In the genomic region with DNA sequence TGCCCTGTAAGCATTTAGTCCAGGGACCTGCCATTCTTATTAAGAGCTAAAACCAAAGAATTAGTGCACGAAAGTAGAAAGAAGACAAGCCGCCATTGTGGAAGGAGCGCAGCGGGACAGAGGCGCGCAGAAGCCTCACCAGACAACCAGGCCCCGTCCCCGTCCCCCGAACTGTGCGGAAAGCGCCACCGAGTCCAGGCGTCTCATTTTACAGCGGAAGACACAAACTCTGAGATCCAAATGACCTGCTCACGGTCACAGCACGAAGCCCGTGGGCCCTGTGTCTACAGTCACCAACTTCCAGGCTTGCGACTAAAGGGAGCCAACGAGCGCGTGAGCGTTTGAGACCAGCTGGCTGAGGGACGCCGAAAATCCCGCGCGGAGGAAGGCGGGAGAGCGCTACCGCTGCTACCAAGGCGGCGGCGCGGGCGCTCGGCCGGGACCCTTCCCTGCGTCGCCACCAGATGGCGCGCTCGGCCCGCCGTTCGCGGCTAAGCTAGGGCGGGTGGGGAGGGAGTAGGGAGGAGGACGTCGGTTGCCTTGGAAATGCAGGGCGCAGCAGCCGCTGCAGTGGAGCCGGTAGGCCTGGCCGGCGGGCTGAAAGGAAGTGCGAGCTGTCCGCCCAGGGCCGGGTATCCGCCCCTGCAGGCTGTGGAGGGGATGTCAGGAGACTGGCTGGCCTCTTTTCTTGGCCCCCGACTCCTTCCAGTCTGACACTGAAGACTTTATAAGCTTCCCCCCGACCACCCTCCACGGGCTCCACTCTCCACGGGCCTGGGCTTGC, we compare ENCODE assay signal across 8 cellular contexts. TPM values are rescaled to one million over a fixed set of nuclear protein-coding genes. Genes with fewer than 3 reads are reported as not detected.
A peak's percentile ranks its signal among the peaks of the same experiment; 100 is the strongest.
DNase-seq lines count a peak whose midpoint lies in the region; ATAC-seq and TF ChIP-seq lines count a peak whose summit lies in the region.

No MANE protein-coding gene starts in this region.

- no peaks in the 10 kb centered on the region for H4K20me1 ChIP-seq in mammary epithelial cell (ENCODE audit: insufficient read depth, low read length)

- H3K27ac ChIP-seq in AG04450 (ENCODE audit: low read depth, low read length) (peak overlapping the region; percentile 70), VCaP (peak overlapping the region; percentile 91), mammary epithelial cell (ENCODE audit: insufficient read depth, low read depth, low read length) (peak overlapping the region; percentile 8)

- no TSS peak for BruUV-seq in mammary epithelial cell (replicated peaks; lab: Mats Ljungman, UMichigan)

- dilution Hi-C loops in mammary epithelial cell (cut with HindIII; ENCODE audit: low sequenced_read_pairs), result no loop called here

- POLR2A ChIA-PET in AG04450 (lab: Yijun Ruan, JAX), result interaction anchor here (0.6 to 1.3 kb wide), 6 partner anchors 84 to 390 kb away, joined by 3 to 7 read pairs (median 3); partner anchors contain the start of gene CCDC89

- H3K27me3 ChIP-seq in AG04450 (ENCODE audit: control insufficient read depth, insufficient read depth, low read length) (no peaks in the 10 kb centered on the region), mammary epithelial cell (ENCODE audit: insufficient read depth, low read length) (no peaks in the 10 kb centered on the region)

- peaks cover 10% of the 10 kb centered on the region for H3K4me1 ChIP-seq in mammary epithelial cell (ENCODE audit: insufficient read depth, low read length)

- ATAC-seq in GM18873 (IDR thresholded peaks at IDR 0.05; ENCODE audit: low FRiP score, unreplicated experiment) (peak; percentile 100), HG03135 (IDR thresholded peaks at IDR 0.05; ENCODE audit: unreplicated experiment) (peak; percentile 100)

- peak overlapping the region; percentile 91 to 97 (median 94) for H3K27ac Mint-ChIP-seq in immature natural killer cell

- in situ Hi-C loops in mammary epithelial cell (cut with MboI; ENCODE audit: low sequenced_read_pairs in 2 of 2), result no loop called here

- peak overlapping the region; percentile 89 to 95 (median 91) for H3K4me3 Mint-ChIP-seq in immature natural killer cell

- intact Hi-C loops in mammary epithelial cell (cut with micrococcal nuclease), result loop anchor here (1.0 to 10.0 kb wide), 7 partner anchors 87 to 960 kb away; no protein-coding TSS in a partner anchor

- peaks cover 0 to 5% (median 0%) of the 10 kb centered on the region in 3 donors for H3K27me3 Mint-ChIP-seq in immature natural killer cell (ENCODE audit: low read depth in 3 of 3)

- WGBS in mammary epithelial cell (ENCODE audit: low coverage, missing lambda C conversion rate), result 8% methylated on average over 22 of the region's 62 CpGs

- H3K36me3 Mint-ChIP-seq in immature natural killer cell, result peaks cover 0 to 6% (median 6%) of the 10 kb centered on the region in 3 donors

- no peaks in the 10 kb centered on the region for H3K36me3 ChIP-seq in mammary epithelial cell (ENCODE audit: insufficient read depth, low read length)

- peaks cover 0 to 6% (median under 1%) of the 10 kb centered on the region in 6 donors for H3K9me3 Mint-ChIP-seq in immature natural killer cell

- H3K79me2 ChIP-seq in mammary epithelial cell (ENCODE audit: insufficient read depth, low read length), result no peaks in the 10 kb centered on the region

- TF ChIP-seq CTCF in AG04450 (IDR thresholded peaks at IDR 0.05; ENCODE audit: low read depth, low read length), result peak; percentile 54; the same call in 1 of the 2 replicates
- TF ChIP-seq CTCF in VCaP (conservative IDR thresholded peaks at IDR 0.05), result peak; percentile 96
- TF ChIP-seq CTCF in mammary epithelial cell (conservative IDR thresholded peaks at IDR 0.05 in 1 of 2, IDR thresholded peaks at IDR 0.05 in 1 of 2; ENCODE audit: extremely low read depth in 1 of 2, insufficient read depth in 1 of 2, low read depth in 1 of 2, low read length in 2 of 2), result peak; percentile 24 to 80

- peaks cover 13 to 17% of the 10 kb centered on the region in 2 donors for H3K4me1 Mint-ChIP-seq in immature natural killer cell

- peaks cover 9% of the 10 kb centered on the region; the same call in 1 of the 2 replicates for H3K9me3 ChIP-seq in AG04450 (ENCODE audit: control insufficient read depth, insufficient read depth, low read length)
- H3K9me3 ChIP-seq in mammary epithelial cell (replicated peaks; ENCODE audit: insufficient read depth, low read length), result no peaks in the 10 kb centered on the region

- H3K4me2 ChIP-seq in mammary epithelial cell (ENCODE audit: insufficient read depth, low read depth, low read length), result peak overlapping the region; percentile 79

- peak overlapping the region; percentile 96 for H2AFZ ChIP-seq in mammary epithelial cell (ENCODE audit: low read depth, low read length)

- peak overlapping the region; percentile 71 for H3K4me3 ChIP-seq in AG04450 (ENCODE audit: low read depth, low read length)
- H3K4me3 ChIP-seq in mammary epithelial cell (replicated peaks in 1 of 3; ENCODE audit: insufficient read depth in 1 of 3, low read depth in 2 of 3, low read length in 3 of 3), result peak overlapping the region; percentile 24 to 61 (median 49)

- H3K9ac ChIP-seq in mammary epithelial cell (ENCODE audit: insufficient read depth, low read length), result peak overlapping the region; percentile 63

- peak; percentile 77 for DNase-seq in AG04450 (ENCODE audit: low read depth, low spot score)
- DNase-seq in NCI-H2171 treated with DMSO at 0.1 percent for 48 hours (lab: John Stamatoyannopoulos, UW), result peak; percentile 99
- peak; percentile 89 for DNase-seq in mammary epithelial cell
- DNase-seq in immature natural killer cell, result peak; percentile 92
- DNase-seq in smooth muscle cell of the brain vasculature (ENCODE audit: low read depth, low spot score), result peak; percentile 81

- CTCF ChIA-PET in AG04450 (lab: Charles Lee), result interaction anchor here (0.5 to 2.5 kb wide), 80 partner anchors 8 to 627 kb away, joined by 3 to 68 read pairs (median 4); partner anchors contain the start of genes CCDC89, DLG2 and HIKESHI
- CTCF ChIA-PET in mammary epithelial cell (lab: Charles Lee; ENCODE audit: low non-redundant PET), result interaction anchor here (0.5 to 0.9 kb wide), 4 partner anchors 12 to 598 kb away, joined by 3 to 5 read pairs (median 4); partner anchors contain the start of gene TMEM126A

RNA-seq across cellular contexts. Expression of gene CCDC83, which starts 0.4 kb away (rescaled TPM):
- polyA plus RNA-seq in AG04450 (2011; rRNA removed) (not detected in 2 replicates), mammary epithelial cell (not detected), immature natural killer cell (not detected)
- polyA minus RNA-seq in AG04450 (2011; rRNA and poly(A)+ RNA removed), result not detected in 2 replicates
- total RNA-seq in mammary epithelial cell, result not detected
- not detected for polyA minus RNA-seq in mammary epithelial cell

RNA-seq across cellular contexts. Expression of gene SYTL2, which starts 43.8 kb away (rescaled TPM):
- polyA plus RNA-seq in AG04450 (2011; rRNA removed) (122 and 169 TPM in 2 replicates), mammary epithelial cell (3.8 TPM), immature natural killer cell (10 to 100 TPM; 26.1 to 67.0 (median 33.3) TPM)
- 52.9 and 82.3 TPM in 2 replicates for polyA minus RNA-seq in AG04450 (2011; rRNA and poly(A)+ RNA removed)
- total RNA-seq in mammary epithelial cell, result 10 to 100 TPM in 1 of 2 donors, 1 to 10 TPM in 1; 6.2 to 11.5 TPM
- polyA minus RNA-seq in mammary epithelial cell, result 2.8 TPM

Comparison
In these comparisons a context has a peak if more than half of its experiments do, and no peak if none do; other contexts are left out.
1. Peak in every context shown above with its lines: DNase-seq, ATAC-seq, H3K4me3 ChIP-seq and H3K27ac ChIP-seq.
2. H3K27ac ChIP-seq: peak in every context shown above with its lines; median percentile 91 in VCaP; 70 in AG04450; 8 in mammary epithelial cell.